Comparison of ENCODE assay signal across 24 cellular contexts in genomic region chr2:65022189-65022588, GRCh38.
"Had no signal": no experiment of that assay in that cellular context is flagged by ENCODE, and none has a peak within 500 bp of the region (broad histone marks: within the 10 kb centered on the region; RNA-seq: fewer than 3 reads in every experiment).

No MANE protein-coding gene starts in this region.

- H3K27ac ChIP-seq: esophagus squamous epithelium, gastroesophageal sphincter, pancreas, tibial artery, upper lobe of right lung, vagina had no signal

- H3K27me3 Mint-ChIP-seq: naive B cell; progenitor cell of endocrine pancreas; stimulated activated naive CD8-positive, alpha-beta T cell treated with anti-CD3 and anti-CD28 coated beads, Interleukin-15, Interleukin-2, amounts not matched to agents 100 ng/mL and 50 ng/mL, for 24 hours had no signal

- H3K4me3 ChIP-seq: esophagus squamous epithelium, gastroesophageal sphincter, lung, pancreas, smooth muscle cell, tibial artery, upper lobe of right lung, vagina had no signal

- H3K4me1 ChIP-seq: gastroesophageal sphincter, pancreas, tibial artery, vagina had no signal

- H3K9me3 Mint-ChIP-seq: naive B cell; nephron; stimulated activated effector memory CD8-positive, alpha-beta T cell treated with anti-CD3 and anti-CD28 coated beads, Interleukin-12 subunit alpha, Interleukin-12 subunit beta, amount 100 ng/mL, for 72 hours; stimulated activated naive CD8-positive, alpha-beta T cell treated with anti-CD3 and anti-CD28 coated beads, Interleukin-15, Interleukin-2, amounts not matched to agents 100 ng/mL and 50 ng/mL, for 24 hours had no signal

- H3K4me1 Mint-ChIP-seq: nephron; stimulated activated effector memory CD8-positive, alpha-beta T cell treated with anti-CD3 and anti-CD28 coated beads, Interleukin-12 subunit alpha, Interleukin-12 subunit beta, amount 100 ng/mL, for 72 hours had no signal

- H3K4me2 ChIP-seq: smooth muscle cell had no signal

- H3K27ac Mint-ChIP-seq: progenitor cell of endocrine pancreas; stimulated activated effector memory CD8-positive, alpha-beta T cell treated with anti-CD3 and anti-CD28 coated beads, Interleukin-12 subunit alpha, Interleukin-12 subunit beta, amount 100 ng/mL, for 72 hours; stimulated activated naive CD8-positive, alpha-beta T cell treated with anti-CD3 and anti-CD28 coated beads, Interleukin-15, Interleukin-2, amounts not matched to agents 100 ng/mL and 50 ng/mL, for 24 hours had no signal

- H3K9me3 ChIP-seq: esophagus squamous epithelium, gastroesophageal sphincter, pancreas, tibial artery, upper lobe of right lung, vagina had no signal

- ATAC-seq: gastroesophageal sphincter; left colon; left ventricle myocardium superior; pancreas; right cardiac atrium; stimulated activated effector memory CD8-positive, alpha-beta T cell treated with anti-CD3 and anti-CD28 coated beads, Interleukin-12 subunit alpha, Interleukin-12 subunit beta, amount 100 ng/mL, for 72 hours; upper lobe of right lung had no signal

- H3K27me3 ChIP-seq: esophagus squamous epithelium, gastroesophageal sphincter, pancreas, tibial artery, upper lobe of right lung, vagina had no signal

- DNase-seq: cortex of kidney; effector memory CD4-positive, alpha-beta T cell; esophagus squamous epithelium; foreskin fibroblast; kidney; left colon; left ventricle myocardium superior; naive B cell; occipital lobe; pancreas; right cardiac atrium; stimulated activated CD4-positive, alpha-beta T cell treated with anti-CD3 and anti-CD28 coated beads, Interleukin-4, amount 100 ng/mL, for 1 hour; stimulated activated CD8-positive, alpha-beta memory T cell treated with anti-CD3 and anti-CD28 coated beads, Interleukin-4, amount 100 ng/mL, for 48 hours; tibial artery; upper lobe of right lung had no signal

- H3K4me3 Mint-ChIP-seq: nephron; stimulated activated effector memory CD8-positive, alpha-beta T cell treated with anti-CD3 and anti-CD28 coated beads, Interleukin-12 subunit alpha, Interleukin-12 subunit beta, amount 100 ng/mL, for 72 hours; stimulated activated naive CD8-positive, alpha-beta T cell treated with anti-CD3 and anti-CD28 coated beads, Interleukin-15, Interleukin-2, amounts not matched to agents 100 ng/mL and 50 ng/mL, for 24 hours had no signal

- FAIRE-seq: endometrium, kidney, pancreas had no signal
